Comparison of ENCODE assay signal across 11 cellular contexts in genomic region chr9:135216666-135217431, GRCh38.
A peak's percentile ranks its signal among the peaks of the same experiment; 100 is the strongest.
DNase-seq lines count a peak whose midpoint lies in the region; ATAC-seq and TF ChIP-seq lines count a peak whose summit lies in the region.
"Had no signal": no experiment of that assay in that cellular context is flagged by ENCODE, and none has a peak within 500 bp of the region (broad histone marks: within the 10 kb centered on the region; RNA-seq: fewer than 3 reads in every experiment).

No MANE protein-coding gene starts in this region.

- TF ChIP-seq POLR2A in heart left ventricle (IDR thresholded peaks at IDR 0.05) (no peak), sigmoid colon (IDR thresholded peaks at IDR 0.05) (no peak)

- H3K4me1 ChIP-seq in heart left ventricle, result peaks cover 0 to 38% (median 5%) of the 10 kb centered on the region in 12 donors
- H3K4me1 ChIP-seq in sigmoid colon, result peaks cover 0 to 23% (median 10%) of the 10 kb centered on the region in 4 donors
- H3K4me1 ChIP-seq: parathyroid adenoma had no signal

- intact Hi-C loops in heart left ventricle (cut with DNase I) (loop anchor here in 1 of 10 donors (5.0 kb wide), 1 partner anchor 85 kb away; no protein-coding TSS in a partner anchor), sigmoid colon (cut with DNase I) (no loop called here)

- TF ChIP-seq CTCF in heart left ventricle (IDR thresholded peaks at IDR 0.05), result no peak
- TF ChIP-seq CTCF in sigmoid colon (IDR thresholded peaks at IDR 0.05), result no peak

- H3K9me3 ChIP-seq in heart left ventricle, result peaks cover 0 to under 1% (median 0%) of the 10 kb centered on the region in 12 donors
- H3K9me3 ChIP-seq in sigmoid colon, result no peaks in the 10 kb centered on the region

- H3K27ac ChIP-seq in heart left ventricle (no peak overlapping the region), sigmoid colon (no peak overlapping the region)
- H3K27ac ChIP-seq: parathyroid adenoma had no signal

- H3K27me3 ChIP-seq in heart left ventricle, result peaks cover 0 to 59% (median 22%) of the 10 kb centered on the region in 9 donors
- H3K27me3 ChIP-seq in sigmoid colon, result peaks cover 12 to 80% (median 34%) of the 10 kb centered on the region in 3 donors

- peak; percentile 9 for DNase-seq in NCI-H345 (lab: John Stamatoyannopoulos, UW)
- no peak for DNase-seq in NCI-H345 treated with DMSO at 0.1 percent for 48 hours (lab: John Stamatoyannopoulos, UW; ENCODE audit: unreplicated experiment)
- peak; percentile 92 for DNase-seq in NCI-H2171 treated with DMSO at 0.1 percent for 48 hours (lab: John Stamatoyannopoulos, UW)
- peak in 3 of 5 donors; percentile 28 to 63 (median 55) for DNase-seq in heart left ventricle
- peak; percentile 66 for DNase-seq in sigmoid colon
- DNase-seq in A172 (ENCODE audit: low spot score), result no peak
- DNase-seq in NCI-H510A (lab: John Stamatoyannopoulos, UW), result no peak
- no peak for DNase-seq in nucleus accumbens (lab: John Stamatoyannopoulos, UW)
- DNase-seq: activated CD4-positive, alpha-beta T cell treated with anti-CD3 and anti-CD28 coated beads, Interleukin-2, amount 50 U/mL, for 48 hours; OCI-M1 had no signal

- WGBS in heart left ventricle, 4 donors, result 40 to 54% (median 44%) methylated on average over 24 of the region's 24 CpGs
- WGBS in sigmoid colon, 2 donors, result 42 to 49% methylated on average over 24 of the region's 24 CpGs

- H3K36me3 ChIP-seq in heart left ventricle (no peaks in the 10 kb centered on the region), sigmoid colon (no peaks in the 10 kb centered on the region)

- H3K4me3 ChIP-seq in heart left ventricle (no peak overlapping the region), sigmoid colon (no peak overlapping the region)

- TF ChIP-seq EP300 in sigmoid colon (IDR thresholded peaks at IDR 0.05), result no peak

- ATAC-seq in heart left ventricle, result peak in 2 of 4 donors; percentile 38 to 64

Comparison
In these comparisons a context has a peak if more than half of its experiments do, and no peak if none do; other contexts are left out.
1. DNase-seq: peak in NCI-H345 (single experiment), NCI-H2171 treated with DMSO at 0.1 percent for 48 hours (single experiment), heart left ventricle (3 of 5) and sigmoid colon (single experiment); none in NCI-H345 treated with DMSO at 0.1 percent for 48 hours (single experiment), A172 (single experiment), NCI-H510A (single experiment) and nucleus accumbens (0 of 56).